12 cellular contexts compared by ENCODE assay signal in genomic region chr3:184773341-184774186, GRCh38. TPM values are rescaled to one million over a fixed set of nuclear protein-coding genes. Genes with fewer than 3 reads are reported as not detected.
DNase-seq lines count a peak whose midpoint lies in the region; ATAC-seq, FAIRE-seq and TF ChIP-seq lines count a peak whose summit lies in the region.
"Had no signal": no experiment of that assay in that cellular context is flagged by ENCODE, and none has a peak within 500 bp of the region (broad histone marks: within the 10 kb centered on the region; RNA-seq: fewer than 3 reads in every experiment).

No MANE protein-coding gene starts in this region.

- TF ChIP-seq POLR2A in HepG2 (IDR thresholded peaks at IDR 0.05; ENCODE audit: insufficient read depth in 1 of 2, low read depth in 2 of 2, low read length in 2 of 2), result no peak

- no peak for ATAC-seq in HepG2
- ATAC-seq in left cardiac atrium, result peak; percentile 34 to 37
- no peak for ATAC-seq in GM18502 (IDR thresholded peaks at IDR 0.05; ENCODE audit: poor library complexity, unreplicated experiment)
- no peak for ATAC-seq in HG03565 (IDR thresholded peaks at IDR 0.05; ENCODE audit: unreplicated experiment)
- ATAC-seq in GM18517 (IDR thresholded peaks at IDR 0.05; ENCODE audit: unreplicated experiment), result no peak

- DNase-seq in HepG2 (ENCODE audit: low spot score) (no peak), left cardiac atrium (peak; percentile 31), posterior vena cava (ENCODE audit: low spot score) (peak; percentile 88), NCI-H128 (lab: John Stamatoyannopoulos, UW; ENCODE audit: unreplicated experiment) (no peak)
- DNase-seq: activated CD4-positive, alpha-beta memory T cell treated with anti-CD3 and anti-CD28 coated beads, Interleukin-2, amount 10 ng/mL, durations not matched to agents 7 days and 5 days; activated gamma-delta T cell treated with Interleukin-2 at 50 U/mL for 16 hours; DMS53 had no signal

- H3K79me2 ChIP-seq in HepG2 (ENCODE audit: insufficient read depth, low read length), result no peaks in the 10 kb centered on the region

- POLR2A ChIA-PET in HepG2 (lab: Yijun Ruan, JAX), result interaction anchor here (0.7 kb wide), 1 partner anchor 16 kb away, joined by 5 read pairs; no protein-coding TSS in a partner anchor

- peaks cover 0 to 6% (median 0%) of the 10 kb centered on the region in 4 donors for H3K27me3 ChIP-seq in liver (ENCODE audit: control insufficient read depth in 4 of 4, insufficient read depth in 4 of 4, low read length in 3 of 4)
- H3K27me3 ChIP-seq in HepG2 (ENCODE audit: control insufficient read depth in 1 of 2, insufficient read depth in 2 of 2, low read length in 2 of 2), result peaks cover 8 to 50% of the 10 kb centered on the region in 2 experiments; a peak in 4 of 5 replicates

- TF ChIP-seq CTCF in liver (IDR thresholded peaks at IDR 0.05; ENCODE audit: low read depth, low read length, missing input control) (no peak), HepG2 (CRISPR knock-in tag; IDR thresholded peaks at IDR 0.05) (no peak)

- no peak overlapping the region for H3K4me2 ChIP-seq in HepG2 (ENCODE audit: low read depth, low read length)

- TF ChIP-seq RAD21 in liver (IDR thresholded peaks at IDR 0.05) (no peak), HepG2 (CRISPR knock-in tag; IDR thresholded peaks at IDR 0.05) (no peak)

- intact Hi-C loops in HepG2 (cut with micrococcal nuclease; ENCODE audit: unreplicated experiment), result no loop called here
- intact Hi-C loops in left cardiac atrium (cut with DNase I), result loop anchor here in 1 of 2 donors (10.0 kb wide), 1 partner anchor 399 kb away; the partner anchor contains the start of gene THPO
- intact Hi-C loops in posterior vena cava (cut with DNase I), result loop anchor here in 1 of 2 donors (10.0 kb wide), 1 partner anchor 59 kb away; the partner anchor contains the start of gene MAGEF1

- TF ChIP-seq EP300 in HepG2 (IDR thresholded peaks at IDR 0.05; ENCODE audit: low read depth in 2 of 2, low read length in 2 of 2) (no peak), HepG2 (CRISPR knock-in tag; IDR thresholded peaks at IDR 0.05; ENCODE audit: borderline replicate concordance) (no peak)

- peak overlapping the region; percentile 10 to 16 for H3K27ac ChIP-seq in liver (ENCODE audit: low read depth in 1 of 2, low read length in 2 of 2)
- H3K27ac ChIP-seq in HepG2 (ENCODE audit: extremely low read length, insufficient read depth, low read length), result no peak overlapping the region

- H3K4me1 ChIP-seq in liver (ENCODE audit: control insufficient read depth in 4 of 4, insufficient read depth in 4 of 4, low read length in 3 of 4) (peaks cover 0 to 3% (median 0%) of the 10 kb centered on the region in 4 donors), HepG2 (ENCODE audit: insufficient read depth, low read length) (no peaks in the 10 kb centered on the region)

- in situ Hi-C loops in HepG2 (cut with HindIII; ENCODE audit: extremely low pct_ligation_motif_present, low pct_unique_long_range_greater_than_20kb), result no loop called here

- H3K36me3 ChIP-seq in liver (ENCODE audit: control insufficient read depth in 4 of 4, insufficient read depth in 3 of 4, low read depth in 1 of 4, low read length in 3 of 4), result no peaks in the 10 kb centered on the region
- H3K36me3 ChIP-seq in HepG2 (replicated peaks in 1 of 2; ENCODE audit: control insufficient read depth in 1 of 2, insufficient read depth in 2 of 2, low read length in 2 of 2), result no peaks in the 10 kb centered on the region

- 71% methylated on average over 42 of the region's 42 CpGs for WGBS in liver
- WGBS in HepG2 (ENCODE audit: low lambda C conversion rate), result 61% methylated on average over 31 of the region's 42 CpGs

- H3K9ac ChIP-seq in liver (ENCODE audit: low read depth in 1 of 2, low read length in 2 of 2), result no peak overlapping the region
- H3K9ac ChIP-seq in HepG2 (ENCODE audit: insufficient read depth, low read depth, low read length), result no peak overlapping the region

- H3K4me3 ChIP-seq in liver (ENCODE audit: low read depth in 1 of 3, low read length in 3 of 3) (no peak overlapping the region), HepG2 (replicated peaks in 1 of 3; ENCODE audit: insufficient read depth in 1 of 3, low read depth in 2 of 3, low read length in 3 of 3) (no peak overlapping the region)

- no TSS peak for BruUV-seq in HepG2 (replicated peaks; lab: Mats Ljungman, UMichigan)

- no peaks in the 10 kb centered on the region for H3K9me3 ChIP-seq in liver (ENCODE audit: control insufficient read depth in 4 of 4, low read length in 3 of 4)
- H3K9me3 ChIP-seq in HepG2 (ENCODE audit: low read length), result no peaks in the 10 kb centered on the region

- H2AFZ ChIP-seq in HepG2 (ENCODE audit: low read length), result no peak overlapping the region

- CTCF ChIA-PET in HepG2 (lab: Yijun Ruan, JAX; ENCODE audit: low intra/inter-chr PET ratio, low total read pairs), result no interaction called here

- no peak for FAIRE-seq in HepG2 (lab: Jason Lieb, UNC)
- FAIRE-seq: GM12892 had no signal

- H4K20me1 ChIP-seq in HepG2 (ENCODE audit: insufficient read depth, low read length), result 0 out of 2 replicates have a peak, but pooled peaks cover 2% of the 10 kb centered on the region

TF ChIP-seq in liver, 16 proteins besides CTCF, POLR2A, EP300 and RAD21 (continues in another document):
- TF ChIP-seq FOXA2 (IDR thresholded peaks at IDR 0.05) (no peak), GABPA (IDR thresholded peaks at IDR 0.05 in 1 of 2, conservative IDR thresholded peaks at IDR 0.05 in 1 of 2) (no peak), YY1 (IDR thresholded peaks at IDR 0.05) (no peak)

TF ChIP-seq in HepG2, 621 proteins besides CTCF, POLR2A, EP300 and RAD21:
- TF ChIP-seq ZNF460 (CRISPR knock-in tag; IDR thresholded peaks at IDR 0.05; ENCODE audit: borderline replicate concordance) (no peak), RCOR2 (CRISPR knock-in tag; IDR thresholded peaks at IDR 0.05) (no peak), YEATS2 (CRISPR knock-in tag; IDR thresholded peaks at IDR 0.05; ENCODE audit: borderline replicate concordance) (no peak), ZNF232 (CRISPR knock-in tag; IDR thresholded peaks at IDR 0.05; ENCODE audit: borderline replicate concordance) (no peak)

RNA-seq across cellular contexts. Expression of gene VPS8, which starts 38.4 kb away (rescaled TPM):
- total RNA-seq in liver (10 to 100 TPM; 32.9 to 34.9 TPM), HepG2 (2016; rRNA removed; fragmentation: Illumina TruSeq; extraction: Trizol) (32.6 and 35.1 TPM in 2 replicates), left cardiac atrium (10 to 100 TPM; 26.2 to 29.1 TPM), posterior vena cava (10 to 100 TPM; 58.8 to 66.8 TPM)
- polyA plus RNA-seq in liver (10 to 100 TPM in 1 of 2 donors, 1 to 10 TPM in 1; 4.2 to 13.0 TPM), HepG2 (2011; rRNA removed) (14.2 and 16.4 TPM in 2 replicates)
- 21.2 and 26.3 TPM in 2 replicates for total RNA-seq in HepG2 (2016; cell fraction: cytosol; rRNA removed; fragmentation: Illumina TruSeq; extraction: Trizol; ENCODE audit: low read depth)
- 34.3 and 35.4 TPM in 2 replicates for total RNA-seq in HepG2 (2016; cell fraction: insoluble cytoplasmic fraction; rRNA removed; fragmentation: Illumina TruSeq; extraction: Trizol)
- total RNA-seq in HepG2 (2016; cell fraction: membrane; rRNA removed; fragmentation: Illumina TruSeq; extraction: Trizol), result 18.6 and 21.1 TPM in 2 replicates
- total RNA-seq in HepG2 (2016; cell fraction: nucleus; rRNA removed; fragmentation: Illumina TruSeq; extraction: Trizol), result 91.6 and 95.2 TPM in 2 replicates
- 4.5 and 7.5 TPM in 2 replicates for polyA plus RNA-seq in HepG2 (2011; cell fraction: cytosol; rRNA removed)
- polyA plus RNA-seq in HepG2 (2011; cell fraction: nucleus; rRNA removed), result 45.8 and 48.3 TPM in 2 replicates
- polyA plus RNA-seq in HepG2 (2012), result 12.4 and 13.2 TPM in 2 replicates
- 4.6 and 5.5 TPM in 2 replicates for polyA plus RNA-seq in HepG2 (2016; cell fraction: cytosol; fragmentation: Illumina TruSeq; extraction: Trizol; ENCODE audit: low read depth)
- polyA plus RNA-seq in HepG2 (2016; cell fraction: insoluble cytoplasmic fraction; fragmentation: Illumina TruSeq; extraction: Trizol; ENCODE audit: low read depth), result 15.5 and 17.1 TPM in 2 replicates
- 4.7 and 5.3 TPM in 2 replicates for polyA plus RNA-seq in HepG2 (2016; cell fraction: membrane; fragmentation: Illumina TruSeq; extraction: Trizol; ENCODE audit: low read depth)
- polyA plus RNA-seq in HepG2 (2016; cell fraction: nucleus; fragmentation: Illumina TruSeq; extraction: Trizol; ENCODE audit: insufficient read depth, low read depth), result 52.8 and 56.9 TPM in 2 replicates
- 30.8 and 54.1 TPM in 2 replicates for polyA minus RNA-seq in HepG2 (2011; rRNA and poly(A)+ RNA removed; ENCODE audit: low replicate concordance)
- 12.9 and 20.4 TPM in 2 replicates for polyA minus RNA-seq in HepG2 (2011; cell fraction: cytosol; rRNA and poly(A)+ RNA removed)
- 182 and 228 TPM in 2 replicates for polyA minus RNA-seq in HepG2 (2011; cell fraction: nucleus; rRNA and poly(A)+ RNA removed)

Comparison
In these comparisons a context has a peak if more than half of its experiments do, and no peak if none do; other contexts are left out.
1. ATAC-seq: peak in left cardiac atrium (2 of 2); none in HepG2 (single experiment), GM18502 (single experiment), HG03565 (single experiment) and GM18517 (single experiment).
2. DNase-seq: peak in left cardiac atrium (single experiment) and posterior vena cava (single experiment); none in HepG2 (single experiment) and NCI-H128 (single experiment).